In genomic region chr12:123572391-123572790, GRCh38 we compare ENCODE assay signal across 4 cellular contexts.
A peak's percentile ranks its signal among the peaks of the same experiment; 100 is the strongest.
TF ChIP-seq lines count a peak whose summit lies in the region.

No MANE protein-coding gene starts in this region.

TF ChIP-seq in GM23338, 12 proteins besides CTCF, POLR2A, EP300 and RAD21:
- TF ChIP-seq EZH2 (IDR thresholded peaks at IDR 0.05; ENCODE audit: low read depth, unreplicated experiment) = no peak

TF ChIP-seq in IMR-90, 13 proteins besides CTCF, POLR2A, EP300 and RAD21:
- no peak for TF ChIP-seq SMC3 (IDR thresholded peaks at IDR 0.05; ENCODE audit: low read depth, low read length)
- no peak for TF ChIP-seq MXI1 (IDR thresholded peaks at IDR 0.05; ENCODE audit: borderline replicate concordance, low read depth, low read length)
- TF ChIP-seq MAFK (IDR thresholded peaks at IDR 0.05; ENCODE audit: low read depth, low read length) = no peak
- TF ChIP-seq CHD1 (IDR thresholded peaks at IDR 0.05; ENCODE audit: low read depth, low read length) = no peak
- no peak for TF ChIP-seq CEBPB (IDR thresholded peaks at IDR 0.05; ENCODE audit: low read depth, low read length)
- TF ChIP-seq USF2 (IDR thresholded peaks at IDR 0.05; ENCODE audit: low read depth, low read length) = no peak
- TF ChIP-seq NFE2L2 (IDR thresholded peaks at IDR 0.05; ENCODE audit: low read depth, low read length) = no peak
- no peak for TF ChIP-seq RFX5 (IDR thresholded peaks at IDR 0.05; ENCODE audit: low read depth, low read length)
- TF ChIP-seq FOS (IDR thresholded peaks at IDR 0.05; ENCODE audit: low read depth, low read length) = no peak

TF ChIP-seq in K562, 482 proteins besides CTCF, POLR2A, EP300 and RAD21:
- TF ChIP-seq, protein P1, sequence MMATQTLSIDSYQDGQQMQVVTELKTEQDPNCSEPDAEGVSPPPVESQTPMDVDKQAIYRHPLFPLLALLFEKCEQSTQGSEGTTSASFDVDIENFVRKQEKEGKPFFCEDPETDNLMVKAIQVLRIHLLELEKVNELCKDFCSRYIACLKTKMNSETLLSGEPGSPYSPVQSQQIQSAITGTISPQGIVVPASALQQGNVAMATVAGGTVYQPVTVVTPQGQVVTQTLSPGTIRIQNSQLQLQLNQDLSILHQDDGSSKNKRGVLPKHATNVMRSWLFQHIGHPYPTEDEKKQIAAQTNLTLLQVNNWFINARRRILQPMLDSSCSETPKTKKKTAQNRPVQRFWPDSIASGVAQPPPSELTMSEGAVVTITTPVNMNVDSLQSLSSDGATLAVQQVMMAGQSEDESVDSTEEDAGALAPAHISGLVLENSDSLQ (IDR thresholded peaks at IDR 0.05) = peak; percentile 73
- TF ChIP-seq, protein P2, sequence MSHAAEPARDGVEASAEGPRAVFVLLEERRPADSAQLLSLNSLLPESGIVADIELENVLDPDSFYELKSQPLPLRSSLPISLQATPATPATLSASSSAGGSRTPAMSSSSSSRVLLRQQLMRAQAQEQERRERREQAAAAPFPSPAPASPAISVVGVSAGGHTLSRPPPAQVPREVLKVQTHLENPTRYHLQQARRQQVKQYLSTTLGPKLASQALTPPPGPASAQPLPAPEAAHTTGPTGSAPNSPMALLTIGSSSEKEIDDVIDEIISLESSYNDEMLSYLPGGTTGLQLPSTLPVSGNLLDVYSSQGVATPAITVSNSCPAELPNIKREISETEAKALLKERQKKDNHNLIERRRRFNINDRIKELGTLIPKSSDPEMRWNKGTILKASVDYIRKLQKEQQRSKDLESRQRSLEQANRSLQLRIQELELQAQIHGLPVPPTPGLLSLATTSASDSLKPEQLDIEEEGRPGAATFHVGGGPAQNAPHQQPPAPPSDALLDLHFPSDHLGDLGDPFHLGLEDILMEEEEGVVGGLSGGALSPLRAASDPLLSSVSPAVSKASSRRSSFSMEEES (CRISPR knock-in tag; IDR thresholded peaks at IDR 0.05) = peak; percentile 46
- TF ChIP-seq RAD51 (IDR thresholded peaks at IDR 0.05; ENCODE audit: borderline replicate concordance, low read depth) (peak; percentile 48; the same call in 1 of the 2 replicates), USF2 (CRISPR knock-in tag; IDR thresholded peaks at IDR 0.05) (peak; percentile 49; the same call in 1 of the 2 replicates), ZKSCAN3 (CRISPR knock-in tag; IDR thresholded peaks at IDR 0.05) (no peak), IFI16 (CRISPR knock-in tag; IDR thresholded peaks at IDR 0.05) (no peak), USF1 (CRISPR knock-in tag; IDR thresholded peaks at IDR 0.05) (peak; percentile 68)

TF ChIP-seq in neural cell, 6 proteins besides CTCF, POLR2A, EP300 and RAD21:
- TF ChIP-seq EZH2 (IDR thresholded peaks at IDR 0.05; ENCODE audit: borderline replicate concordance, insufficient read depth, low read length, poor library complexity, severe bottlenecking) (no peak), SMC3 (conservative IDR thresholded peaks at IDR 0.05; ENCODE audit: poor library complexity) (no peak), TAF1 (IDR thresholded peaks at IDR 0.05; ENCODE audit: low read depth) (no peak), POLR2AphosphoS5 (IDR thresholded peaks at IDR 0.05) (no peak), REST (IDR thresholded peaks at IDR 0.05; ENCODE audit: borderline replicate concordance) (no peak), MXI1 (conservative IDR thresholded peaks at IDR 0.05; ENCODE audit: poor library complexity, severe bottlenecking) (no peak)
TF ChIP-seq in neural cell: peak in this region for 0.
